8 cellular contexts compared by ENCODE assay signal in the genomic region with DNA sequence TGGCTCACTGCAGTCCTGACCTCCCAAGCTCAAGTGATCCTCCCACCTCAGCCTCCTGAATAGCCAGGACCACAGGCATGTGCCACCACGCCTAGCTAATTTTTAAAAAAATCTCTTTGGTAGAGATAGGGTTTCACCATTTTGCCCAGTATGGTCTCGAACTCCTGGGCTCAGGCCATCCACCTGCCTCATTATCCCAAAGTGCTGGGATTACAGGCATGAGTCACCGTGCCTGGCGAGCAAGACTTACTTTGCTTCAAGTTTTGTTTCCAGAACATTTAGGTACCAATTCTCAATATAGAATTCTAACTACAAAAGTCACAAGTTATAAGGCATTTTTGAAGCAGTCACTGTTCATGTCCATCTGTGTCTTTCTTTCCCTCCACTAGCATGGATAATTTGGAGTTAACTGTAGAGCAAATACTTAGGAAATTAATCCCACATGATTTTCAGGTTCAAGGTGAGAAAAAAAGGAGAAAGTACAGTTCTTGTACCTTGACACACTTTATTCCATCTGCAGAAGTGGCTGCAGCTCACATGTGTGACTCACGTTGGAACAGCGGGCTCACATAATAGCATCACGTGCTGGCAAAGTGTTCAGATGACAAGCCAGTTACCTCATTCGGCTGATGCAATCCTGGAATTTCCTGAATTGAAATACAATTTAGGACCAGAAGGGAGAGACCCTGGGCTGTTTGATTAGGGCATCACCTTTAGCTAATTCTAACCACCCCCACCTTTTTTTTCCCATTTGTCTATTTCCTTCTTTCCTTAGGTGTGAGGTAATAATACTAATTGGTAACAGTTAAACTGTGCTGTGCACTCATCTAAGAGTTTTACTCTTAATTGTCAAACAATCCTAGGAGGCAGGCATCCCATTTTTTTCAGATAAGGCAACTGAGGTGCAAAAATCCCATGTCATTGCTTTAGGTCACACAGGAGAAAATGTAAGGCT. TPM values are rescaled to one million over a fixed set of nuclear protein-coding genes. Genes with fewer than 3 reads are reported as not detected.
DNase-seq lines count a peak whose midpoint lies in the region; ATAC-seq and TF ChIP-seq lines count a peak whose summit lies in the region.

No MANE protein-coding gene starts in this region.

- TF ChIP-seq POLR2A in prostate gland (IDR thresholded peaks at IDR 0.05) = no peak

- POLR2A ChIA-PET in A673 (lab: Charles Lee; ENCODE audit: low non-redundant PET) = no interaction called here

- TSS peak; percentile 89 for BruUV-seq in A673 (replicated peaks; lab: Mats Ljungman, UMichigan)

- H3K4me3 ChIP-seq in A673 (ENCODE audit: low read depth, low read length, poor library complexity, severe bottlenecking) (no peak overlapping the region), RWPE2 (ENCODE audit: severe bottlenecking) (no peak overlapping the region), fibroblast of the aortic adventitia (ENCODE audit: low read depth, low read length) (no peak overlapping the region), prostate gland (no peak overlapping the region)

- DNase-seq in A673 (ENCODE audit: low spot score) = peak; percentile 89
- peak; percentile 95 for DNase-seq in H4 (ENCODE audit: low spot score)
- peak; percentile 95 for DNase-seq in RWPE2 (ENCODE audit: low spot score)
- DNase-seq in fibroblast of the aortic adventitia (ENCODE audit: low read depth) = peak; percentile 98
- DNase-seq in prostate gland (ENCODE audit: low spot score) = peak; percentile 76
- no peak for DNase-seq in AML-193 (lab: John Stamatoyannopoulos, UW)
- no peak for DNase-seq in activated CD8-positive, alpha-beta memory T cell treated with anti-CD3 and anti-CD28 coated beads, Interleukin-2, amount 50 U/mL, for 48 hours

- no peaks in the 10 kb centered on the region for H3K36me3 ChIP-seq in A673 (ENCODE audit: insufficient read depth, low read length, poor library complexity, severe bottlenecking)
- peaks cover 7% of the 10 kb centered on the region for H3K36me3 ChIP-seq in RWPE2 (ENCODE audit: low read depth)
- H3K36me3 ChIP-seq in prostate gland = no peaks in the 10 kb centered on the region

- CTCF ChIA-PET in A673 (lab: Charles Lee) = no interaction called here

- H3K27me3 ChIP-seq in A673 (replicated peaks; ENCODE audit: insufficient read depth, low read depth, low read length, poor library complexity) (no peaks in the 10 kb centered on the region), RWPE2 (ENCODE audit: insufficient read depth, poor library complexity, severe bottlenecking) (no peaks in the 10 kb centered on the region), prostate gland (replicated peaks; ENCODE audit: insufficient read depth) (no peaks in the 10 kb centered on the region)

- no peak for TF ChIP-seq CTCF in A673 (conservative IDR thresholded peaks at IDR 0.05; ENCODE audit: low read depth, low read length)
- TF ChIP-seq CTCF in RWPE2 (IDR thresholded peaks at IDR 0.05; ENCODE audit: poor library complexity, severe bottlenecking) = peak; percentile 14
- no peak for TF ChIP-seq CTCF in fibroblast of the aortic adventitia (IDR thresholded peaks at IDR 0.05; ENCODE audit: insufficient read depth, low read length)
- TF ChIP-seq CTCF in prostate gland (IDR thresholded peaks at IDR 0.05) = no peak

- ATAC-seq in RWPE2 (ENCODE audit: low read depth) = peak; percentile 70
- no peak for ATAC-seq in GM21367 (IDR thresholded peaks at IDR 0.05; ENCODE audit: unreplicated experiment)

- H3K4me1 ChIP-seq in A673 (ENCODE audit: insufficient read depth, low read length, poor library complexity, severe bottlenecking) (peaks cover 16% of the 10 kb centered on the region), RWPE2 (ENCODE audit: insufficient read depth, poor library complexity, severe bottlenecking) (peaks cover 85% of the 10 kb centered on the region), prostate gland (replicated peaks) (no peaks in the 10 kb centered on the region)

- WGBS in prostate gland = 41% methylated on average over 8 of the region's 8 CpGs

- H3K9me3 ChIP-seq in A673 (ENCODE audit: low read depth, low read length, poor library complexity, severe bottlenecking) (no peaks in the 10 kb centered on the region), RWPE2 (ENCODE audit: severe bottlenecking) (no peaks in the 10 kb centered on the region), prostate gland (no peaks in the 10 kb centered on the region)

- intact Hi-C loops in A673 (cut with micrococcal nuclease; ENCODE audit: unreplicated experiment) (loop anchor here (5.0 kb wide), 1 partner anchor 48 kb away; a partner anchor contains a TSS), prostate gland (cut with DNase I) (no loop called here)

- peak overlapping the region; percentile 64 for H3K27ac ChIP-seq in A673 (ENCODE audit: low read depth, low read length, poor library complexity, severe bottlenecking)
- H3K27ac ChIP-seq in RWPE2 (ENCODE audit: poor library complexity, severe bottlenecking) = peak overlapping the region; percentile 91
- H3K27ac ChIP-seq in prostate gland = peak overlapping the region; percentile 31 to 40

RNA-seq across cellular contexts. Expression of a gene that starts 46.9 kb away (rescaled TPM):
- total RNA-seq in A673 (2021) = 23.1 and 23.6 TPM in 2 replicates
- 31.5 and 35.6 TPM in 2 replicates for total RNA-seq in H4 (2014; rRNA removed; shearing (Covaris generic))
- 8.1 and 34.3 TPM in 2 replicates for total RNA-seq in fibroblast of the aortic adventitia (ENCODE audit: low replicate concordance)
- total RNA-seq in prostate gland = 10 to 100 TPM in 1 of 2 donors, 1 to 10 TPM in 1; 9.5 to 14.8 TPM

Comparison
In these comparisons a context has a peak if more than half of its experiments do, and no peak if none do; other contexts are left out.
1. DNase-seq: peak in A673 (single experiment), H4 (single experiment), RWPE2 (single experiment), fibroblast of the aortic adventitia (single experiment) and prostate gland (single experiment); none in AML-193 (0 of 2) and activated CD8-positive, alpha-beta memory T cell treated with anti-CD3 and anti-CD28 coated beads, Interleukin-2, amount 50 U/mL, for 48 hours (single experiment).
2. H3K27ac ChIP-seq: peak in every context shown above with its lines; median percentile 91 in RWPE2; 64 in A673; 36 in prostate gland.